In genomic region chr18:47772374-47773248, GRCh38 we compare ENCODE assay signal across 8 cellular contexts.
DNase-seq lines count a peak whose midpoint lies in the region; TF ChIP-seq lines count a peak whose summit lies in the region.

No MANE protein-coding gene starts in this region.

- TF ChIP-seq CTCF in VCaP (conservative IDR thresholded peaks at IDR 0.05) = peak; percentile 86

- peak; percentile 29 for DNase-seq in SIG-M5 treated with dmso at 0.1 percent for 504 hours (lab: John Stamatoyannopoulos, UW; ENCODE audit: unreplicated experiment)
- no peak for DNase-seq in SIG-M5 (lab: John Stamatoyannopoulos, UW)
- peak; percentile 30 to 37 for DNase-seq in NCI-H1930 (lab: John Stamatoyannopoulos, UW)
- peak; percentile 28 to 79 for DNase-seq in T47D (ENCODE audit: low read depth in 1 of 2, low spot score in 1 of 2)
- DNase-seq in left kidney (ENCODE audit: low read depth, low spot score) = peak; percentile 35
- DNase-seq in stimulated activated CD8-positive, alpha-beta memory T cell treated with anti-CD3 and anti-CD28 coated beads, Interleukin-4, amount 100 ng/mL, for 1 hour (ENCODE audit: low read depth in 2 of 2, low spot score in 1 of 2) = peak; percentile 16 to 32
- no peak for DNase-seq in dedifferentiated amniotic fluid mesenchymal stem cell (ENCODE audit: extremely low spot score)

- H3K27ac ChIP-seq in VCaP = no peak overlapping the region

- in situ Hi-C loops in T47D (cut with HindIII; ENCODE audit: low pct_unique_long_range_greater_than_20kb, low sequenced_read_pairs) = no loop called here

Comparison
In these comparisons a context has a peak if more than half of its experiments do, and no peak if none do; other contexts are left out.
1. DNase-seq: peak in SIG-M5 treated with dmso at 0.1 percent for 504 hours (single experiment), NCI-H1930 (2 of 2), T47D (2 of 2), left kidney (single experiment) and stimulated activated CD8-positive, alpha-beta memory T cell treated with anti-CD3 and anti-CD28 coated beads, Interleukin-4, amount 100 ng/mL, for 1 hour (2 of 2); none in SIG-M5 (single experiment) and dedifferentiated amniotic fluid mesenchymal stem cell (single experiment).